8 cellular contexts compared by ENCODE assay signal in the genomic region with DNA sequence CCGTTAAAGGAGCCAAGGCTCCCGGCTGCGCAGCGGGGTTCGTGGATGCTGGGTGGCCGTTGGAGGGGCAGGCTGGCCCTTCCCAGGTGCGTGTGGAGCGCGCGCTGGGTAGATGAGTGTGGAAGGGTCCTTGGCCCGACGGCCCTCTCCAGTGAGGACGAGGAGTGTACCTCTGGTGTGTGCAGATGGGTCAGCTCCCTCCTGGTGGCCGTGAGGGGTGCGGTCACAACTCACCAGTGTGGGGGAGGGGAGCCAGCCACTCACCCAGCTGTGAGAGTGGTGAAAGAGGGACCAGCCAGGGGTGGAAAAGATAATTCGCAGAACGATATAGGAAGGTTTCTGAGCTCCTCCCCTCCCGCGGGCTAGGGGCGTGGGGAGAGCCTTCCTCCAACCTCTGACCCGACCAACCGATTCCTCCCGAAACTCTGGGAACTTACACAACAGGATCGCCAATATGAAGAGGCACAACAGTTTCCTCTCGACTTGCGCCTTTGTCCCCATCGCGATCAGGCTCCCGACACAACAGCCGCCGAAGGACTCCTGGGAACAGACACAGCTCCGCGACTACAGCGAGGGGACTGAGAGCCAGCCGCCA. TPM values are rescaled to one million over a fixed set of nuclear protein-coding genes. Genes with fewer than 3 reads are reported as not detected.
DNase-seq lines count a peak whose midpoint lies in the region; ATAC-seq and TF ChIP-seq lines count a peak whose summit lies in the region.

A gene (minus strand): TSS at position 580 of the 595 bp plus-strand sequence. CDS start 79 bp downstream, at position 501.

- no peak for TF ChIP-seq POLR2A in testis (IDR thresholded peaks at IDR 0.05)

- TF ChIP-seq CTCF in SU-DHL-6 (IDR thresholded peaks at IDR 0.05; ENCODE audit: insufficient read depth, low read length, poor library complexity, severe bottlenecking) (no peak), testis (IDR thresholded peaks at IDR 0.05) (no peak)

- peak within 1 kb of the TSS; percentile 59 for H3K9ac ChIP-seq in SU-DHL-6 (ENCODE audit: low read length)

- intact Hi-C loops in testis (cut with DNase I; ENCODE audit: low total_unique reads): no loop called here

- no peaks in the 10 kb centered on the region for H3K36me3 ChIP-seq in SU-DHL-6 (ENCODE audit: low read length)
- no peaks in the 10 kb centered on the region for H3K36me3 ChIP-seq in testis (ENCODE audit: low read depth, missing control alignments)

- no peaks in the 10 kb centered on the region for H3K79me2 ChIP-seq in SU-DHL-6 (ENCODE audit: insufficient read depth, low read length)

- peak within 1 kb of the TSS; percentile 68 for H3K4me2 ChIP-seq in SU-DHL-6 (ENCODE audit: low read depth, low read length, poor library complexity, severe bottlenecking)

- H3K27me3 ChIP-seq in SU-DHL-6 (ENCODE audit: low read length): 0 out of 2 replicates have a peak, but pooled peaks cover 3% of the 10 kb centered on the region
- H3K27me3 ChIP-seq in testis: no peaks in the 10 kb centered on the region

- WGBS in testis, 2 donors: 3% methylated on average over 14 to 35 of the region's 35 CpGs

- H3K4me3 ChIP-seq in SU-DHL-6 (ENCODE audit: insufficient read depth, low read length, poor library complexity, severe bottlenecking): peak within 1 kb of the TSS; percentile 77
- peak within 1 kb of the TSS; percentile 59 to 74 for H3K4me3 ChIP-seq in testis

- H3K4me1 ChIP-seq in testis: no peaks in the 10 kb centered on the region

- ATAC-seq in GM21390 (IDR thresholded peaks at IDR 0.05; ENCODE audit: unreplicated experiment): peak; percentile 30

- peak within 1 kb of the TSS; percentile 95 for H2AFZ ChIP-seq in SU-DHL-6 (ENCODE audit: low read depth, low read length, severe bottlenecking)

- no peaks in the 10 kb centered on the region for H4K20me1 ChIP-seq in SU-DHL-6 (ENCODE audit: low read depth, low read length)

- DNase-seq in NCI-H345 (lab: John Stamatoyannopoulos, UW) (peak; percentile 73), NCI-H345 treated with DMSO at 0.1 percent for 48 hours (lab: John Stamatoyannopoulos, UW; ENCODE audit: unreplicated experiment) (no peak), HT-29 (ENCODE audit: low spot score) (peak; percentile 82), lung microvascular endothelial cell (ENCODE audit: low read depth in 2 of 2) (peak; percentile 78 to 85), testis (peak; percentile 42)
- peak; percentile 57 for DNase-seq in effector CD8-positive, alpha-beta T cell (lab: John Stamatoyannopoulos, UW)

- H3K27ac ChIP-seq in SU-DHL-6 (ENCODE audit: low read depth, low read length) (no peak within 1 kb of the TSS), testis (peak within 1 kb of the TSS; percentile 53 to 66)

- no peaks in the 10 kb centered on the region for H3K9me2 ChIP-seq in SU-DHL-6 (replicated peaks; ENCODE audit: insufficient read depth, low read length)

- H3F3A ChIP-seq in SU-DHL-6 (ENCODE audit: insufficient read depth): peaks cover 21% of the 10 kb centered on the region

- no peaks in the 10 kb centered on the region for H3K9me3 ChIP-seq in SU-DHL-6 (ENCODE audit: insufficient read depth, low read length)
- no peaks in the 10 kb centered on the region for H3K9me3 ChIP-seq in testis

RNA-seq across cellular contexts. Expression of the gene that starts here (rescaled TPM):
- 128 and 154 TPM in 2 replicates for total RNA-seq in HT-29 (2014; rRNA removed; shearing (Covaris generic))
- total RNA-seq in lung microvascular endothelial cell: 49.3 and 150 TPM in 2 replicates
- total RNA-seq in testis: 10 to 100 TPM; 34.5 to 38.3 TPM
- 54.0 TPM for polyA plus RNA-seq in testis (ENCODE audit: insufficient read depth, low read depth, low replicate concordance)
